24 cellular contexts compared by ENCODE assay signal in genomic region chr10:101064415-101065030, GRCh38. TPM values are rescaled to one million over a fixed set of nuclear protein-coding genes. Genes with fewer than 3 reads are reported as not detected.
DNase-seq lines count a peak whose midpoint lies in the region; TF ChIP-seq lines count a peak whose summit lies in the region.
"Had no signal": no experiment of that assay in that cellular context is flagged by ENCODE, and none has a peak within 500 bp of the region (broad histone marks: within the 10 kb centered on the region; RNA-seq: fewer than 3 reads in every experiment).

No MANE protein-coding gene starts in this region.

- H3K4me1 Mint-ChIP-seq in activated T-helper 1 cell treated with anti-CD3 and anti-CD28 coated beads, Interleukin-12 subunit alpha, Interleukin-12 subunit beta, Interleukin-2, Interleukin-4 antibody, amounts not matched to agents 30 ng/mL and 10 ng/mL and 1 ng/mL, durations not matched to agents 14 hours and 24 hours and 36 hours (ENCODE audit: low read depth) = peaks cover 16% of the 10 kb centered on the region
- H3K4me1 Mint-ChIP-seq in neural progenitor cell = peaks cover 51% of the 10 kb centered on the region

- peaks cover 44% of the 10 kb centered on the region for H3K27me3 Mint-ChIP-seq in activated T-helper 1 cell treated with anti-CD3 and anti-CD28 coated beads, Interleukin-12 subunit alpha, Interleukin-12 subunit beta, Interleukin-2, Interleukin-4 antibody, amounts not matched to agents 30 ng/mL and 10 ng/mL and 1 ng/mL, durations not matched to agents 14 hours and 24 hours and 36 hours (ENCODE audit: insufficient read depth)
- H3K27me3 Mint-ChIP-seq in neural progenitor cell (ENCODE audit: insufficient read depth, low read depth) = peaks cover 39% of the 10 kb centered on the region

- no peak overlapping the region for H2AFZ ChIP-seq in neural progenitor cell (replicated peaks)

- no peak overlapping the region for H3K4me2 ChIP-seq in neural progenitor cell
- H3K4me2 ChIP-seq: SK-N-SH had no signal

- H3K27ac ChIP-seq in C4-2B (peak overlapping the region; percentile 99), neural progenitor cell (no peak overlapping the region)
- H3K27ac ChIP-seq: adrenal gland, breast epithelium, psoas muscle, testis had no signal

- H3K4me3 Mint-ChIP-seq in activated T-helper 1 cell treated with anti-CD3 and anti-CD28 coated beads, Interleukin-12 subunit alpha, Interleukin-12 subunit beta, Interleukin-2, Interleukin-4 antibody, amounts not matched to agents 30 ng/mL and 10 ng/mL and 1 ng/mL, durations not matched to agents 14 hours and 24 hours and 36 hours = peak overlapping the region; percentile 45
- peak overlapping the region; percentile 82 for H3K4me3 Mint-ChIP-seq in neural progenitor cell
- H3K4me3 Mint-ChIP-seq: activated CD4-positive, alpha-beta memory T cell treated with anti-CD3 and anti-CD28 coated beads for 36 hours; stimulated activated memory B cell treated with anti-CD40 and anti-IgM and Interleukin-4, amounts not matched to agents 10 μg/mL and 1 μg/mL and 100 μg/mL, for 72 hours had no signal

- peaks cover 75% of the 10 kb centered on the region for H3K27me3 ChIP-seq in neural progenitor cell
- H3K27me3 ChIP-seq: breast epithelium, testis had no signal

- H3K9me3 ChIP-seq in neural progenitor cell (ENCODE audit: low read depth) = no peaks in the 10 kb centered on the region
- H3K9me3 ChIP-seq: adrenal gland, breast epithelium, psoas muscle, SK-N-SH, testis had no signal

- H3K9me3 Mint-ChIP-seq in activated T-helper 1 cell treated with anti-CD3 and anti-CD28 coated beads, Interleukin-12 subunit alpha, Interleukin-12 subunit beta, Interleukin-2, Interleukin-4 antibody, amounts not matched to agents 30 ng/mL and 10 ng/mL and 1 ng/mL, durations not matched to agents 14 hours and 24 hours and 36 hours = no peaks in the 10 kb centered on the region
- H3K9me3 Mint-ChIP-seq in neural progenitor cell = no peaks in the 10 kb centered on the region
- H3K9me3 Mint-ChIP-seq: activated CD4-positive, alpha-beta memory T cell treated with anti-CD3 and anti-CD28 coated beads for 36 hours; natural killer cell; stimulated activated memory B cell treated with anti-CD40 and anti-IgM and Interleukin-4, amounts not matched to agents 10 μg/mL and 1 μg/mL and 100 μg/mL, for 72 hours had no signal

- H3K36me3 ChIP-seq in neural progenitor cell = no peaks in the 10 kb centered on the region
- H3K36me3 ChIP-seq: adrenal gland, breast epithelium had no signal

- H3K79me2 ChIP-seq in neural progenitor cell (ENCODE audit: low read depth) = peaks cover 4% of the 10 kb centered on the region

- H3K9ac ChIP-seq in neural progenitor cell = no peak overlapping the region
- H3K9ac ChIP-seq: SK-N-SH had no signal

- intact Hi-C loops in activated T-helper 1 cell treated with anti-CD3 and anti-CD28 coated beads, Interleukin-12 subunit alpha, Interleukin-12 subunit beta, Interleukin-2, Interleukin-4 antibody, amounts not matched to agents 30 ng/mL and 10 ng/mL and 1 ng/mL, durations not matched to agents 14 hours and 24 hours and 36 hours (cut with micrococcal nuclease) = loop anchor here (5.0 to 10.0 kb wide), 4 partner anchors 58 to 720 kb away; partner anchors contain the start of genes NPM3 and SLF2
- intact Hi-C loops in posterior vena cava (cut with DNase I) = no loop called here

- DNase-seq in HFF-Myc (ENCODE audit: extremely low read depth, low read depth) = no peak
- DNase-seq in activated T-helper 1 cell treated with anti-CD3 and anti-CD28 coated beads, Interleukin-12 subunit alpha, Interleukin-12 subunit beta, Interleukin-2, Interleukin-4 antibody, amounts not matched to agents 30 ng/mL and 10 ng/mL and 1 ng/mL, durations not matched to agents 14 hours and 24 hours and 36 hours (ENCODE audit: low spot score) = no peak
- DNase-seq in neural progenitor cell (ENCODE audit: low spot score) = no peak
- no peak for DNase-seq in HPDE6-E6E7 (ENCODE audit: extremely low spot score)
- no peak for DNase-seq in 8988T
- no peak for DNase-seq in posterior vena cava (ENCODE audit: low spot score)
- DNase-seq: activated CD4-positive, alpha-beta memory T cell treated with anti-CD3 and anti-CD28 coated beads for 36 hours; activated CD4-positive, CD25-positive, alpha-beta regulatory T cell; activated effector memory CD4-positive, alpha-beta T cell treated with anti-CD3 and anti-CD28 coated beads, Interleukin-2, amount 50 U/mL, for 16 hours; adrenal gland; COR-L47; dermis blood vessel endothelial cell; glutamatergic neuron; left colon; natural killer cell; NCI-H446 treated with DMSO at 0.1 percent for 48 hours; psoas muscle; SK-N-SH; stimulated activated CD4-positive, alpha-beta T cell treated with anti-CD3 and anti-CD28 coated beads, Interleukin-1b, Interleukin-23, amount 100 ng/mL, for 48 hours; T-helper 9 cell; testis had no signal

- no peak for TF ChIP-seq CTCF in C4-2B (conservative IDR thresholded peaks at IDR 0.05)
- no peak for TF ChIP-seq CTCF in HFF-Myc (IDR thresholded peaks at IDR 0.05; ENCODE audit: low read depth, low read length, missing control alignments)
- no peak for TF ChIP-seq CTCF in neural progenitor cell (IDR thresholded peaks at IDR 0.05)

- H3K4me3 ChIP-seq in HFF-Myc (replicated peaks; ENCODE audit: low read depth, low read length) = peak overlapping the region; percentile 82
- H3K4me3 ChIP-seq in neural progenitor cell = no peak overlapping the region
- H3K4me3 ChIP-seq: adrenal gland, breast epithelium, testis had no signal

- peaks cover 45% of the 10 kb centered on the region for H4K20me1 ChIP-seq in neural progenitor cell (ENCODE audit: low read depth)

- H3K36me3 Mint-ChIP-seq in activated T-helper 1 cell treated with anti-CD3 and anti-CD28 coated beads, Interleukin-12 subunit alpha, Interleukin-12 subunit beta, Interleukin-2, Interleukin-4 antibody, amounts not matched to agents 30 ng/mL and 10 ng/mL and 1 ng/mL, durations not matched to agents 14 hours and 24 hours and 36 hours (ENCODE audit: low read depth) = no peaks in the 10 kb centered on the region
- no peaks in the 10 kb centered on the region for H3K36me3 Mint-ChIP-seq in neural progenitor cell
- H3K36me3 Mint-ChIP-seq: activated CD4-positive, alpha-beta memory T cell treated with anti-CD3 and anti-CD28 coated beads for 36 hours; natural killer cell; stimulated activated memory B cell treated with anti-CD40 and anti-IgM and Interleukin-4, amounts not matched to agents 10 μg/mL and 1 μg/mL and 100 μg/mL, for 72 hours had no signal

- peaks cover 36% of the 10 kb centered on the region for H3F3A ChIP-seq in neural progenitor cell (ENCODE audit: low read depth)

- H3K4me1 ChIP-seq in neural progenitor cell = peaks cover 35% of the 10 kb centered on the region

- H3K27ac Mint-ChIP-seq in activated T-helper 1 cell treated with anti-CD3 and anti-CD28 coated beads, Interleukin-12 subunit alpha, Interleukin-12 subunit beta, Interleukin-2, Interleukin-4 antibody, amounts not matched to agents 30 ng/mL and 10 ng/mL and 1 ng/mL, durations not matched to agents 14 hours and 24 hours and 36 hours = no peak overlapping the region
- no peak overlapping the region for H3K27ac Mint-ChIP-seq in neural progenitor cell
- H3K27ac Mint-ChIP-seq: activated CD4-positive, alpha-beta memory T cell treated with anti-CD3 and anti-CD28 coated beads for 36 hours; natural killer cell; stimulated activated memory B cell treated with anti-CD40 and anti-IgM and Interleukin-4, amounts not matched to agents 10 μg/mL and 1 μg/mL and 100 μg/mL, for 72 hours had no signal

RNA-seq across cellular contexts. Expression of gene KAZALD1, which starts 2.7 kb away (rescaled TPM):
- total RNA-seq in activated T-helper 1 cell treated with anti-CD3 and anti-CD28 coated beads, Interleukin-12 subunit alpha, Interleukin-12 subunit beta, Interleukin-2, Interleukin-4 antibody, amounts not matched to agents 30 ng/mL and 10 ng/mL and 1 ng/mL, durations not matched to agents 14 hours and 24 hours and 36 hours = 0.57 and 0.73 TPM in 2 replicates
- total RNA-seq in neural progenitor cell (ENCODE audit: low replicate concordance) = 0.77 and 1.8 TPM in 2 replicates
- 1 to 10 TPM; 6.5 to 9.3 TPM for total RNA-seq in posterior vena cava

RNA-seq across cellular contexts. Expression of gene SFXN3, which starts 33.5 kb away (rescaled TPM):
- total RNA-seq in activated T-helper 1 cell treated with anti-CD3 and anti-CD28 coated beads, Interleukin-12 subunit alpha, Interleukin-12 subunit beta, Interleukin-2, Interleukin-4 antibody, amounts not matched to agents 30 ng/mL and 10 ng/mL and 1 ng/mL, durations not matched to agents 14 hours and 24 hours and 36 hours = 34.8 and 39.0 TPM in 2 replicates
- 0.09 TPM in 1 of 2 replicates, not detected in the other for total RNA-seq in neural progenitor cell (ENCODE audit: low replicate concordance)
- total RNA-seq in posterior vena cava = 10 to 100 TPM; 72.7 to 79.5 TPM

RNA-seq across cellular contexts. Expression of gene PDZD7, which starts 33.6 kb away (rescaled TPM):
- total RNA-seq in activated T-helper 1 cell treated with anti-CD3 and anti-CD28 coated beads, Interleukin-12 subunit alpha, Interleukin-12 subunit beta, Interleukin-2, Interleukin-4 antibody, amounts not matched to agents 30 ng/mL and 10 ng/mL and 1 ng/mL, durations not matched to agents 14 hours and 24 hours and 36 hours = 0.47 and 0.54 TPM in 2 replicates
- total RNA-seq in neural progenitor cell (ENCODE audit: low replicate concordance) (0.25 TPM in 1 of 2 replicates, not detected in the other), posterior vena cava (under 1 TPM; 0.48 to 0.83 TPM)

Comparison
In these comparisons a context has a peak if more than half of its experiments do, and no peak if none do; other contexts are left out.
1. RNA of gene SFXN3, which starts 33.5 kb away (total RNA-seq): 72.7 to 79.5 TPM in posterior vena cava and 34.8 to 39.0 TPM in activated T-helper 1 cell treated with anti-CD3 and anti-CD28 coated beads, Interleukin-12 subunit alpha, Interleukin-12 subunit beta, Interleukin-2, Interleukin-4 antibody, amounts not matched to agents 30 ng/mL and 10 ng/mL and 1 ng/mL, durations not matched to agents 14 hours and 24 hours and 36 hours; 0.09 TPM in neural progenitor cell; every median in the first group is over 10 times any median in the second.